In the genomic region with DNA sequence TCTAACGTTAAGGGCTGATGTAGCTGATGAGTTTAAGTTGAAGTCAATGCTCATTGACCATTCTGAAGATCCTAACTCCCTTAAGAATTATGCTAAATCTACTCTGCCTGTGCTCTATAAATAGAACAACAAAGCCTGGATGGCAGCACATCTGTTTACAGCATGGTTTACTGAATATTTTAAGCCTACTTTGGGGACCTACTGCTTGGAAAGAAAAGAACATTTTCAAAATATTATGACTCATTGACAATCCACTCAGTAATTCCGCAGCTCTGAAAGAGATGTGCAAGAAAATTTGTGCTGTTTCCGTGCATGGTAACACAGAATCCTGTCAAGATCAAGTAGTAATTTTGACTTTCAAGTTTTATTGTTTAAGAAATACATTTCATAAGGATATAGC, we compare ENCODE assay signal across 34 cellular contexts. TPM values are rescaled to one million over a fixed set of nuclear protein-coding genes. Genes with fewer than 3 reads are reported as not detected.
A peak's percentile ranks its signal among the peaks of the same experiment; 100 is the strongest.
DNase-seq lines count a peak whose midpoint lies in the region; FAIRE-seq and TF ChIP-seq lines count a peak whose summit lies in the region.
"Had no signal": no experiment of that assay in that cellular context is flagged by ENCODE, and none has a peak within 500 bp of the region (broad histone marks: within the 10 kb centered on the region; RNA-seq: fewer than 3 reads in every experiment).

No MANE protein-coding gene starts in this region.

- H3K9me3 ChIP-seq in OCI-LY7 (ENCODE audit: low read length): no peaks in the 10 kb centered on the region
- peaks cover 4% of the 10 kb centered on the region for H3K9me3 ChIP-seq in mesenchymal stem cell (ENCODE audit: control insufficient read depth, low read length)
- H3K9me3 ChIP-seq: MG63, prostate gland, sigmoid colon, thoracic aorta, uterus had no signal

- H3K23ac ChIP-seq in mesenchymal stem cell (ENCODE audit: low read length in 2 of 2): no peak overlapping the region

- TF ChIP-seq POLR2A in GM12891 (IDR thresholded peaks at IDR 0.05; ENCODE audit: low read depth, low read length): no peak

- no peak overlapping the region for H2BK5ac ChIP-seq in mesenchymal stem cell (ENCODE audit: low read depth, low read length, poor library complexity, severe bottlenecking)

- CTCF ChIA-PET in OCI-LY7 (lab: Charles Lee; ENCODE audit: unreplicated experiment): no interaction called here

- no peak overlapping the region for H2AFZ ChIP-seq in ACC112 (ENCODE audit: low read length, unreplicated experiment)
- H2AFZ ChIP-seq in OCI-LY7 (ENCODE audit: low read length): peak overlapping the region; percentile 57
- no peak overlapping the region for H2AFZ ChIP-seq in mesenchymal stem cell (ENCODE audit: low read depth, low read length)

- no peaks in the 10 kb centered on the region for H3K36me3 Mint-ChIP-seq in activated T-helper 1 cell treated with anti-CD3 and anti-CD28 coated beads, Interleukin-12 subunit alpha, Interleukin-12 subunit beta, Interleukin-2, Interleukin-4 antibody, amounts not matched to agents 30 ng/mL and 10 ng/mL and 1 ng/mL, durations not matched to agents 14 hours and 24 hours and 36 hours (ENCODE audit: low read depth)
- H3K36me3 Mint-ChIP-seq: activated naive CD8-positive, alpha-beta T cell; memory B cell had no signal

- no peaks in the 10 kb centered on the region for H3K9me2 ChIP-seq in OCI-LY7 (ENCODE audit: insufficient read depth, low read length)

- no peak overlapping the region for H4K8ac ChIP-seq in mesenchymal stem cell (ENCODE audit: low read length)

- no peak overlapping the region for H2AK5ac ChIP-seq in mesenchymal stem cell (ENCODE audit: low read length, severe bottlenecking)

- H4K91ac ChIP-seq in mesenchymal stem cell (ENCODE audit: low read length): no peak overlapping the region

- H3K79me1 ChIP-seq in mesenchymal stem cell (replicated peaks; ENCODE audit: low read length, poor library complexity, severe bottlenecking): no peaks in the 10 kb centered on the region

- H3K9me3 Mint-ChIP-seq in activated T-helper 1 cell treated with anti-CD3 and anti-CD28 coated beads, Interleukin-12 subunit alpha, Interleukin-12 subunit beta, Interleukin-2, Interleukin-4 antibody, amounts not matched to agents 30 ng/mL and 10 ng/mL and 1 ng/mL, durations not matched to agents 14 hours and 24 hours and 36 hours: peaks cover 9% of the 10 kb centered on the region

- no peaks in the 10 kb centered on the region for H3K4me1 Mint-ChIP-seq in activated T-helper 1 cell treated with anti-CD3 and anti-CD28 coated beads, Interleukin-12 subunit alpha, Interleukin-12 subunit beta, Interleukin-2, Interleukin-4 antibody, amounts not matched to agents 30 ng/mL and 10 ng/mL and 1 ng/mL, durations not matched to agents 14 hours and 24 hours and 36 hours (ENCODE audit: low read depth)
- H3K4me1 Mint-ChIP-seq: activated CD4-positive, alpha-beta memory T cell treated with anti-CD3 and anti-CD28 coated beads, Interleukin-2, amount 10 ng/mL, durations not matched to agents 7 days and 5 days; memory B cell had no signal

- H4K20me1 ChIP-seq in OCI-LY7 (ENCODE audit: insufficient read depth, low read length): no peaks in the 10 kb centered on the region

- BruUV-seq in OCI-LY7 (replicated peaks; lab: Mats Ljungman, UMichigan): no TSS peak

- H3K79me2 ChIP-seq in ACC112 (ENCODE audit: control insufficient read depth, insufficient read depth, low read length, unreplicated experiment): no peaks in the 10 kb centered on the region
- no peaks in the 10 kb centered on the region for H3K79me2 ChIP-seq in OCI-LY7 (ENCODE audit: insufficient read depth, low read depth, low read length)

- POLR2A ChIA-PET in OCI-LY7 (lab: Charles Lee): no interaction called here

- H2BK120ac ChIP-seq in mesenchymal stem cell (ENCODE audit: low read depth, low read length): no peak overlapping the region

- H3K4me1 ChIP-seq in ACC112 (ENCODE audit: control insufficient read depth, insufficient read depth, low read length, unreplicated experiment) (peaks cover 20% of the 10 kb centered on the region), OCI-LY7 (ENCODE audit: insufficient read depth, low read length, poor library complexity, severe bottlenecking) (no peaks in the 10 kb centered on the region), mesenchymal stem cell (ENCODE audit: control insufficient read depth, insufficient read depth, low read depth, low read length) (no peaks in the 10 kb centered on the region)
- H3K4me1 ChIP-seq: ascending aorta, prostate gland, sigmoid colon, uterus had no signal

- H3K4me3 ChIP-seq in ACC112 (ENCODE audit: low read depth, low read length): no peak overlapping the region
- H3K4me3 ChIP-seq in OCI-LY7 (ENCODE audit: low read depth, low read length, poor library complexity, severe bottlenecking): no peak overlapping the region
- H3K4me3 ChIP-seq in choroid plexus epithelial cell (ENCODE audit: low read depth, low read length): no peak overlapping the region
- no peak overlapping the region for H3K4me3 ChIP-seq in mesenchymal stem cell (ENCODE audit: insufficient read depth in 1 of 2, low read depth in 1 of 2, low read length in 2 of 2)
- H3K4me3 ChIP-seq: ascending aorta, MG63, prostate gland, sigmoid colon, thoracic aorta, uterus had no signal

- DNase-seq in OCI-LY7 (ENCODE audit: low spot score): no peak
- peak; percentile 76 for DNase-seq in choroid plexus epithelial cell (ENCODE audit: low read depth)
- peak; percentile 20 for DNase-seq in mesenchymal stem cell
- no peak for DNase-seq in activated T-helper 1 cell treated with anti-CD3 and anti-CD28 coated beads, Interleukin-12 subunit alpha, Interleukin-12 subunit beta, Interleukin-2, Interleukin-4 antibody, amounts not matched to agents 30 ng/mL and 10 ng/mL and 1 ng/mL, durations not matched to agents 14 hours and 24 hours and 36 hours (ENCODE audit: low spot score)
- DNase-seq in NCI-H446 (lab: John Stamatoyannopoulos, UW): no peak
- DNase-seq in T-helper 2 cell: no peak
- DNase-seq in GM12891 (ENCODE audit: insufficient read length, low spot score): no peak
- DNase-seq: 8988T; activated CD4-positive, alpha-beta memory T cell treated with anti-CD3 and anti-CD28 coated beads, Interleukin-2, amount 10 ng/mL, durations not matched to agents 7 days and 5 days; activated CD4-positive, alpha-beta T cell treated with anti-CD3 and anti-CD28 coated beads for 1 hour; activated effector memory CD4-positive, alpha-beta T cell treated with Interleukin-2 at 50 U/mL for 16 hours; AML-193; CD4-positive, alpha-beta T cell; effector CD4-positive, alpha-beta T cell; hippocampal formation; left colon; MG63; NCI-H1105 treated with DMSO at 0.1 percent for 48 hours; NCI-H2029; NCI-H2227 treated with DMSO at 0.1 percent for 48 hours; nucleus accumbens; RPMI8226; sigmoid colon; stimulated activated naive CD8-positive, alpha-beta T cell treated with anti-CD3 and anti-CD28 coated beads, Interleukin-15, Interleukin-2, amounts not matched to agents 100 U/mL and 50 U/mL, for 24 hours; uterus had no signal

- no peaks in the 10 kb centered on the region for H3K27me3 Mint-ChIP-seq in activated T-helper 1 cell treated with anti-CD3 and anti-CD28 coated beads, Interleukin-12 subunit alpha, Interleukin-12 subunit beta, Interleukin-2, Interleukin-4 antibody, amounts not matched to agents 30 ng/mL and 10 ng/mL and 1 ng/mL, durations not matched to agents 14 hours and 24 hours and 36 hours (ENCODE audit: insufficient read depth)
- H3K27me3 Mint-ChIP-seq: activated CD4-positive, alpha-beta memory T cell treated with anti-CD3 and anti-CD28 coated beads, Interleukin-2, amount 10 ng/mL, durations not matched to agents 7 days and 5 days; activated naive CD8-positive, alpha-beta T cell; CD4-positive, alpha-beta T cell; memory B cell had no signal

- no peak for FAIRE-seq in GM12891 (lab: Jason Lieb, UNC)
- FAIRE-seq: GM12892, H54 had no signal

- H3K4me3 Mint-ChIP-seq in activated T-helper 1 cell treated with anti-CD3 and anti-CD28 coated beads, Interleukin-12 subunit alpha, Interleukin-12 subunit beta, Interleukin-2, Interleukin-4 antibody, amounts not matched to agents 30 ng/mL and 10 ng/mL and 1 ng/mL, durations not matched to agents 14 hours and 24 hours and 36 hours: no peak overlapping the region
- H3K4me3 Mint-ChIP-seq: activated CD4-positive, alpha-beta memory T cell treated with anti-CD3 and anti-CD28 coated beads, Interleukin-2, amount 10 ng/mL, durations not matched to agents 7 days and 5 days; activated naive CD8-positive, alpha-beta T cell; CD4-positive, alpha-beta T cell; memory B cell; T-helper 1 cell treated with Interleukin-12 subunit alpha and Interleukin-12 subunit beta and Interleukin-4 antibody, amounts not matched to agents 30 μg/mL and 1 μg/mL, for 36 hours had no signal

- intact Hi-C loops in OCI-LY7 (cut with micrococcal nuclease; ENCODE audit: unreplicated experiment): no loop called here
- intact Hi-C loops in activated T-helper 1 cell treated with anti-CD3 and anti-CD28 coated beads, Interleukin-12 subunit alpha, Interleukin-12 subunit beta, Interleukin-2, Interleukin-4 antibody, amounts not matched to agents 30 ng/mL and 10 ng/mL and 1 ng/mL, durations not matched to agents 14 hours and 24 hours and 36 hours (cut with micrococcal nuclease): no loop called here

- peak overlapping the region; percentile 14; the same call in 1 of the 2 replicates for H3K27ac ChIP-seq in ACC112 (ENCODE audit: low read depth, low read length)
- H3K27ac ChIP-seq in OCI-LY7 (ENCODE audit: low read depth, low read length, poor library complexity, severe bottlenecking): no peak overlapping the region
- H3K27ac ChIP-seq in mesenchymal stem cell (ENCODE audit: low read length, poor library complexity, severe bottlenecking): no peak overlapping the region
- H3K27ac ChIP-seq: ascending aorta, prostate gland, sigmoid colon, thoracic aorta, uterus had no signal

- no peak overlapping the region for H3K14ac ChIP-seq in mesenchymal stem cell (ENCODE audit: low read length in 2 of 2)

- no peak overlapping the region for H3K27ac Mint-ChIP-seq in activated T-helper 1 cell treated with anti-CD3 and anti-CD28 coated beads, Interleukin-12 subunit alpha, Interleukin-12 subunit beta, Interleukin-2, Interleukin-4 antibody, amounts not matched to agents 30 ng/mL and 10 ng/mL and 1 ng/mL, durations not matched to agents 14 hours and 24 hours and 36 hours
- H3K27ac Mint-ChIP-seq: activated CD4-positive, alpha-beta memory T cell treated with anti-CD3 and anti-CD28 coated beads, Interleukin-2, amount 10 ng/mL, durations not matched to agents 7 days and 5 days; activated naive CD8-positive, alpha-beta T cell; CD4-positive, alpha-beta T cell; memory B cell; T-helper 1 cell treated with Interleukin-12 subunit alpha and Interleukin-12 subunit beta and Interleukin-4 antibody, amounts not matched to agents 30 μg/mL and 1 μg/mL, for 36 hours had no signal

- no peak overlapping the region for H3K4me2 ChIP-seq in OCI-LY7 (ENCODE audit: low read length)
- no peak overlapping the region for H3K4me2 ChIP-seq in mesenchymal stem cell (ENCODE audit: low read length, poor library complexity, severe bottlenecking)

- H3K18ac ChIP-seq in mesenchymal stem cell (ENCODE audit: low read depth in 1 of 2, low read length in 2 of 2): no peak overlapping the region

- no peaks in the 10 kb centered on the region for H3K36me3 ChIP-seq in ACC112 (ENCODE audit: insufficient read depth, low read length)
- H3K36me3 ChIP-seq in OCI-LY7 (ENCODE audit: insufficient read depth, low read length): no peaks in the 10 kb centered on the region; the same call in 1 of the 2 replicates
- no peaks in the 10 kb centered on the region for H3K36me3 ChIP-seq in mesenchymal stem cell (ENCODE audit: control insufficient read depth in 1 of 2, insufficient read depth in 2 of 2, low read depth in 1 of 2, low read length in 2 of 2)
- H3K36me3 ChIP-seq: ascending aorta, MG63, prostate gland, sigmoid colon, thoracic aorta, uterus had no signal

- H3K27me3 ChIP-seq in ACC112 (ENCODE audit: insufficient read depth, low read length) (no peaks in the 10 kb centered on the region), mesenchymal stem cell (ENCODE audit: control insufficient read depth in 1 of 2, insufficient read depth in 1 of 2, low read length in 2 of 2) (no peaks in the 10 kb centered on the region)
- H3K27me3 ChIP-seq: ascending aorta, MG63, sigmoid colon, uterus had no signal

- H2BK15ac ChIP-seq in mesenchymal stem cell (ENCODE audit: low read depth, poor library complexity, severe bottlenecking): no peak overlapping the region

- H3K4ac ChIP-seq in mesenchymal stem cell (ENCODE audit: low read depth in 1 of 2, low read length in 2 of 2): no peak overlapping the region

- 50% methylated on average over 2 of the region's 3 CpGs for WGBS in mesenchymal stem cell

- TF ChIP-seq CTCF in OCI-LY7 (conservative IDR thresholded peaks at IDR 0.05; ENCODE audit: low read length) (no peak), choroid plexus epithelial cell (conservative IDR thresholded peaks at IDR 0.05; ENCODE audit: low read depth, low read length) (no peak)

- no peak overlapping the region for H3K9ac ChIP-seq in mesenchymal stem cell (ENCODE audit: low read length)

- H2BK12ac ChIP-seq in mesenchymal stem cell (ENCODE audit: low read length in 2 of 2): no peak overlapping the region

RNA-seq across cellular contexts. Expression of a gene that starts 35.0 kb away (rescaled TPM):
- 1.6 and 4.2 TPM in 2 replicates for total RNA-seq in OCI-LY7 (2014; rRNA removed; shearing (Covaris generic))
- total RNA-seq in OCI-LY7 (2022): 0.68 and 0.85 TPM in 2 replicates
- 26.2 TPM for polyA plus RNA-seq in mesenchymal stem cell (2013, experiment 1 of 2)
- polyA plus RNA-seq in mesenchymal stem cell (2013, experiment 2 of 2): 26.1 TPM
- total RNA-seq in activated T-helper 1 cell treated with anti-CD3 and anti-CD28 coated beads, Interleukin-12 subunit alpha, Interleukin-12 subunit beta, Interleukin-2, Interleukin-4 antibody, amounts not matched to agents 30 ng/mL and 10 ng/mL and 1 ng/mL, durations not matched to agents 14 hours and 24 hours and 36 hours: not detected in 2 replicates
- 0.04 TPM for polyA plus RNA-seq in GM12891 (2012; ENCODE audit: low read depth, missing spikeins)
- total RNA-seq: activated CD4-positive, alpha-beta memory T cell treated with anti-CD3 and anti-CD28 coated beads, Interleukin-2, amount 10 ng/mL, durations not matched to agents 7 days and 5 days; CD4-positive, alpha-beta T cell had no signal

Comparison
In these comparisons a context has a peak if more than half of its experiments do, and no peak if none do; other contexts are left out.
1. DNase-seq: peak in choroid plexus epithelial cell (single experiment) and mesenchymal stem cell (single experiment); none in OCI-LY7 (single experiment), activated T-helper 1 cell treated with anti-CD3 and anti-CD28 coated beads, Interleukin-12 subunit alpha, Interleukin-12 subunit beta, Interleukin-2, Interleukin-4 antibody, amounts not matched to agents 30 ng/mL and 10 ng/mL and 1 ng/mL, durations not matched to agents 14 hours and 24 hours and 36 hours (single experiment), NCI-H446 (0 of 2), T-helper 2 cell (0 of 5) and GM12891 (single experiment).